ENCODE assay signal across 17 cellular contexts in genomic region chr1:204889681-204890373, GRCh38.
DNase-seq lines count a peak whose midpoint lies in the region; ATAC-seq and TF ChIP-seq lines count a peak whose summit lies in the region.
"Had no signal": no experiment of that assay in that cellular context is flagged by ENCODE, and none has a peak within 500 bp of the region (broad histone marks: within the 10 kb centered on the region; RNA-seq: fewer than 3 reads in every experiment).

No MANE protein-coding gene starts in this region.

- DNase-seq in DMS 273 (lab: John Stamatoyannopoulos, UW; ENCODE audit: unreplicated experiment), result peak; percentile 61
- DNase-seq in NCI-H1694 treated with DMSO at 0.1 percent for 48 hours (lab: John Stamatoyannopoulos, UW), result peak; percentile 49
- DNase-seq in choroid plexus epithelial cell (ENCODE audit: low read depth), result peak; percentile 14
- DNase-seq in left kidney (ENCODE audit: low read depth, low spot score), result peak; percentile 60
- DNase-seq in Ammon's horn (ENCODE audit: low spot score), result no peak
- no peak for DNase-seq in NCI-H1105 (lab: John Stamatoyannopoulos, UW)
- DNase-seq in effector memory CD8-positive, alpha-beta T cell, result no peak
- DNase-seq: activated CD8-positive, alpha-beta memory T cell treated with anti-CD3 and anti-CD28 coated beads, Interleukin-2, amount 10 ng/mL, durations not matched to agents 7 days and 5 days; activated naive CD4-positive, alpha-beta T cell treated with Interleukin-2 at 50 U/mL for 16 hours; CD4-positive, alpha-beta memory T cell; foreskin melanocyte; Karpas-422; NCI-H345; PC-3; posterior cingulate gyrus; stimulated activated CD4-positive, alpha-beta T cell treated with anti-CD3 and anti-CD28 coated beads, Interleukin-15, amount 100 ng/mL, for 24 hours had no signal

- ATAC-seq in HG03175 (IDR thresholded peaks at IDR 0.05; ENCODE audit: unreplicated experiment), result no peak
- no peak for ATAC-seq in effector memory CD8-positive, alpha-beta T cell (replicated peaks)
- ATAC-seq: activated CD8-positive, alpha-beta memory T cell treated with anti-CD3 and anti-CD28 coated beads, Interleukin-2, amount 10 ng/mL, durations not matched to agents 7 days and 5 days; PC-3 had no signal

- no peak overlapping the region for H3K4me3 Mint-ChIP-seq in effector memory CD8-positive, alpha-beta T cell
- H3K4me3 Mint-ChIP-seq: activated CD8-positive, alpha-beta memory T cell treated with anti-CD3 and anti-CD28 coated beads, Interleukin-2, amount 10 ng/mL, durations not matched to agents 7 days and 5 days; CD4-positive, alpha-beta memory T cell had no signal

- no peak overlapping the region for H3K27ac Mint-ChIP-seq in effector memory CD8-positive, alpha-beta T cell
- H3K27ac Mint-ChIP-seq: activated CD8-positive, alpha-beta memory T cell treated with anti-CD3 and anti-CD28 coated beads, Interleukin-2, amount 10 ng/mL, durations not matched to agents 7 days and 5 days; CD4-positive, alpha-beta memory T cell had no signal

- H3K27me3 Mint-ChIP-seq in effector memory CD8-positive, alpha-beta T cell, result peaks cover 33 to 66% of the 10 kb centered on the region in 2 donors

- H3K4me3 ChIP-seq in choroid plexus epithelial cell (ENCODE audit: low read depth, low read length), result no peak overlapping the region

- no peaks in the 10 kb centered on the region for H3K4me1 Mint-ChIP-seq in effector memory CD8-positive, alpha-beta T cell (ENCODE audit: low read depth in 2 of 2)
- H3K4me1 Mint-ChIP-seq: activated CD8-positive, alpha-beta memory T cell treated with anti-CD3 and anti-CD28 coated beads, Interleukin-2, amount 10 ng/mL, durations not matched to agents 7 days and 5 days; CD4-positive, alpha-beta memory T cell had no signal

- no peaks in the 10 kb centered on the region for H3K36me3 Mint-ChIP-seq in effector memory CD8-positive, alpha-beta T cell (ENCODE audit: insufficient read depth)
- H3K36me3 Mint-ChIP-seq: activated CD8-positive, alpha-beta memory T cell treated with anti-CD3 and anti-CD28 coated beads, Interleukin-2, amount 10 ng/mL, durations not matched to agents 7 days and 5 days; CD4-positive, alpha-beta memory T cell had no signal

- TF ChIP-seq CTCF in choroid plexus epithelial cell (conservative IDR thresholded peaks at IDR 0.05; ENCODE audit: low read depth, low read length), result no peak

- no peaks in the 10 kb centered on the region for H3K9me3 Mint-ChIP-seq in effector memory CD8-positive, alpha-beta T cell

Comparison
In these comparisons a context has a peak if more than half of its experiments do, and no peak if none do; other contexts are left out.
1. DNase-seq: peak in DMS 273 (single experiment), NCI-H1694 treated with DMSO at 0.1 percent for 48 hours (single experiment), choroid plexus epithelial cell (single experiment) and left kidney (single experiment); none in Ammon's horn (single experiment), NCI-H1105 (single experiment) and effector memory CD8-positive, alpha-beta T cell (0 of 3).